32 cellular contexts compared by ENCODE assay signal in genomic region chr11:73291781-73292180, GRCh38. TPM values are rescaled to one million over a fixed set of nuclear protein-coding genes. Genes with fewer than 3 reads are reported as not detected.
"Had no signal": no experiment of that assay in that cellular context is flagged by ENCODE, and none has a peak within 500 bp of the region (broad histone marks: within the 10 kb centered on the region; RNA-seq: fewer than 3 reads in every experiment).

No MANE protein-coding gene starts in this region.

- H3K27ac Mint-ChIP-seq: endodermal cell; memory B cell; naive thymus-derived CD4-positive, alpha-beta T cell; stimulated activated memory B cell treated with anti-CD40 and anti-IgM and Interleukin-4, amounts not matched to agents 10 μg/mL and 1 μg/mL and 100 μg/mL, for 72 hours; stimulated activated naive CD8-positive, alpha-beta T cell treated with anti-CD3 and anti-CD28 coated beads, Interleukin-15, Interleukin-2, amounts not matched to agents 100 ng/mL and 50 ng/mL, for 24 hours had no signal

- ATAC-seq: esophagus mucosa; foreskin keratinocyte; gastroesophageal sphincter; heart right ventricle; left ventricle myocardium superior; lower lobe of right lung; naive thymus-derived CD4-positive, alpha-beta T cell; sciatic nerve; stimulated activated memory B cell treated with anti-CD40 and anti-IgM and Interleukin-4, amounts not matched to agents 10 μg/mL and 1 μg/mL and 100 μg/mL, for 72 hours had no signal

- H3K27me3 ChIP-seq: colonic mucosa, foreskin keratinocyte, gastroesophageal sphincter, heart right ventricle, neutrophil, right atrium auricular region, tibial nerve, vagina had no signal

- H3K4me2 ChIP-seq: smooth muscle cell had no signal

- H3K36me3 ChIP-seq: colonic mucosa, gastroesophageal sphincter, lower lobe of right lung, neutrophil, prostate gland, right atrium auricular region, thoracic aorta, tibial nerve, vagina had no signal

- H3K9me3 Mint-ChIP-seq: dendritic cell treated with granulocyte-macrophage colony-stimulating factor and Interleukin-4, amounts not matched to agents 40 ng/mL and 50 ng/mL, for 4 days; endodermal cell; memory B cell; neural crest cell; stimulated activated memory B cell treated with anti-CD40 and anti-IgM and Interleukin-4, amounts not matched to agents 10 μg/mL and 1 μg/mL and 100 μg/mL, for 72 hours; stimulated activated naive CD8-positive, alpha-beta T cell treated with anti-CD3 and anti-CD28 coated beads, Interleukin-15, Interleukin-2, amounts not matched to agents 100 ng/mL and 50 ng/mL, for 24 hours had no signal

- H3K36me3 Mint-ChIP-seq: memory B cell; naive thymus-derived CD4-positive, alpha-beta T cell; stimulated activated memory B cell treated with anti-CD40 and anti-IgM and Interleukin-4, amounts not matched to agents 10 μg/mL and 1 μg/mL and 100 μg/mL, for 72 hours had no signal

- H3K4me1 ChIP-seq: prostate gland had no signal

- FAIRE-seq: islet of Langerhans had no signal

- H3K9me3 ChIP-seq: colonic mucosa, gastroesophageal sphincter, heart right ventricle, lower lobe of right lung, neutrophil, prostate gland, right atrium auricular region, thoracic aorta, tibial nerve, vagina had no signal

- H3K4me3 ChIP-seq: colonic mucosa, gastroesophageal sphincter, heart right ventricle, lower lobe of right lung, prostate gland, right atrium auricular region, smooth muscle cell, thoracic aorta, tibial nerve, vagina had no signal

- H3K4me3 Mint-ChIP-seq: dendritic cell treated with granulocyte-macrophage colony-stimulating factor and Interleukin-4, amounts not matched to agents 40 ng/mL and 50 ng/mL, for 4 days; endodermal cell; memory B cell; naive thymus-derived CD4-positive, alpha-beta T cell; neural crest cell; stimulated activated memory B cell treated with anti-CD40 and anti-IgM and Interleukin-4, amounts not matched to agents 10 μg/mL and 1 μg/mL and 100 μg/mL, for 72 hours; stimulated activated naive CD8-positive, alpha-beta T cell treated with anti-CD3 and anti-CD28 coated beads, Interleukin-15, Interleukin-2, amounts not matched to agents 100 ng/mL and 50 ng/mL, for 24 hours had no signal

- DNase-seq: central memory CD4-positive, alpha-beta T cell; colonic mucosa; effector CD8-positive, alpha-beta T cell; endodermal cell; foreskin keratinocyte; heart right ventricle; hippocampal formation; kidney glomerular epithelial cell; left ventricle myocardium superior; lower lobe of right lung; midbrain; naive thymus-derived CD4-positive, alpha-beta T cell; stimulated activated CD4-positive, alpha-beta T cell treated with anti-CD3 and anti-CD28 coated beads, Interleukin-12 subunit alpha, Interleukin-12 subunit beta, amount 100 ng/mL, for 4 hours; stimulated activated CD4-positive, alpha-beta T cell treated with anti-CD3 and anti-CD28 coated beads, Interleukin-1b, Interleukin-23, amount 100 ng/mL, for 48 hours; stimulated activated CD4-positive, alpha-beta T cell treated with anti-CD3 and anti-CD28 coated beads, Interleukin-4, amount 100 ng/mL, for 1 hour had no signal

- H3K27ac ChIP-seq: colonic mucosa, epithelial cell of prostate, foreskin keratinocyte, gastroesophageal sphincter, lower lobe of right lung, neutrophil, prostate gland, right atrium auricular region, thoracic aorta, tibial nerve, vagina had no signal

RNA-seq across cellular contexts. Expression of gene ARHGEF17, which starts 16.3 kb away (rescaled TPM):
- polyA plus RNA-seq: naive thymus-derived CD4-positive, alpha-beta T cell had no signal

RNA-seq across cellular contexts. Expression of gene P2RY6, which starts 19.6 kb away (rescaled TPM):
- total RNA-seq: foreskin keratinocyte, neural crest cell had no signal
- polyA plus RNA-seq: foreskin keratinocyte; naive thymus-derived CD4-positive, alpha-beta T cell had no signal
